In the genomic region with DNA sequence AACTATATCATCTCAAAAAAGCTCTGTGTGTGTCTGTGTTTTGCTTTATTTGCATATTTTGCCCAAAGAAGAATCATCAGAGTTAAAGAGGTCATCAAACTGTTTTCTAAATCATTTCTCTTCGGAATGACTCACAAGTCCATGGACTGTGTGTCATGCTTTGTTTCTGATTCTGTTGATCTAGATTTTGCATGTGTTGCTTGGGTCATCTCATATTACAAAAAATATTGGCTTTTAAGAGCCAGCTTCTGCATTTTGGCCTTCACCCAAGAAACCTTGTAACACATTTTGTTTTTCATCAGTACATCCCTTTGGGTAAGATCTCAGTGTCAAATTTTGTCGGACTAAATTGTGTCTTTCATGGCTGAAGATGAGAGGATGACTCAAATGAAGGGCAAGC, we compare ENCODE assay signal across 1 cellular context.
TF ChIP-seq lines count a peak whose summit lies in the region.

No MANE protein-coding gene starts in this region.

TF ChIP-seq in IMR-90, 13 proteins besides CTCF, POLR2A, EP300 and RAD21:
- TF ChIP-seq CEBPB (IDR thresholded peaks at IDR 0.05; ENCODE audit: low read depth, low read length) (no peak), NFE2L2 (IDR thresholded peaks at IDR 0.05; ENCODE audit: low read depth, low read length) (no peak), BHLHE40 (IDR thresholded peaks at IDR 0.05; ENCODE audit: low read depth, low read length) (no peak; the same call in 1 of the 2 replicates), MAFK (IDR thresholded peaks at IDR 0.05; ENCODE audit: low read depth, low read length) (no peak; the same call in 1 of the 2 replicates), CHD1 (IDR thresholded peaks at IDR 0.05; ENCODE audit: low read depth, low read length) (no peak), RFX5 (IDR thresholded peaks at IDR 0.05; ENCODE audit: low read depth, low read length) (no peak), FOS (IDR thresholded peaks at IDR 0.05; ENCODE audit: low read depth, low read length) (peak; percentile 41; the same call in 1 of the 2 replicates), MXI1 (IDR thresholded peaks at IDR 0.05; ENCODE audit: borderline replicate concordance, low read depth, low read length) (0 out of 2 replicates have a peak, but pooled peaks have one; percentile 13), SMC3 (IDR thresholded peaks at IDR 0.05; ENCODE audit: low read depth, low read length) (no peak), MAZ (IDR thresholded peaks at IDR 0.05; ENCODE audit: borderline replicate concordance, low read depth, low read length) (no peak)
- TF ChIP-seq, protein P1, sequence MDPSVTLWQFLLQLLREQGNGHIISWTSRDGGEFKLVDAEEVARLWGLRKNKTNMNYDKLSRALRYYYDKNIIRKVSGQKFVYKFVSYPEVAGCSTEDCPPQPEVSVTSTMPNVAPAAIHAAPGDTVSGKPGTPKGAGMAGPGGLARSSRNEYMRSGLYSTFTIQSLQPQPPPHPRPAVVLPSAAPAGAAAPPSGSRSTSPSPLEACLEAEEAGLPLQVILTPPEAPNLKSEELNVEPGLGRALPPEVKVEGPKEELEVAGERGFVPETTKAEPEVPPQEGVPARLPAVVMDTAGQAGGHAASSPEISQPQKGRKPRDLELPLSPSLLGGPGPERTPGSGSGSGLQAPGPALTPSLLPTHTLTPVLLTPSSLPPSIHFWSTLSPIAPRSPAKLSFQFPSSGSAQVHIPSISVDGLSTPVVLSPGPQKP (IDR thresholded peaks at IDR 0.05; ENCODE audit: borderline replicate concordance, low read depth, low read length) = no peak
TF ChIP-seq in IMR-90: peak in this region for 2.
